Comparison of ENCODE assay signal across 19 cellular contexts in the genomic region with DNA sequence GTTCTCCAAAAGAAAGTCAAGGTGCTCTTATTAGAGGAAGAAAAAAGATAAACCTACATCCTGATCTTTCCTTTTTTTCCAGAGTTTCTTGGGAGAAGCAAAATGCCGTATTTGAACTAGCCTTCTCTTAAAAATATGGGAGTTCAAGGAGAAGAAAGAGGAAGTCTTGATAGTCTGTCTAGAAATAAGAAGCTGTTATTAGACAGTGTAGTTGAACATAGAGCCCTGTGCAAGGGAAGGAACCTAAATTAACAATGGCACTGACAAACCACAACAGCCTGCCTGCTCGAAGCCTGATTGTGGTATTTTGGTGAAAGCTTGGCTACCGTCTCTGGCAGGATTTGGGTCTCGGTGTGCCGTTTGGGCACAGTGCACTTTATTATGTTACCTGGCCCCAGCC. TPM values are rescaled to one million over a fixed set of nuclear protein-coding genes. Genes with fewer than 3 reads are reported as not detected.
"Had no signal": no experiment of that assay in that cellular context is flagged by ENCODE, and none has a peak within 500 bp of the region (broad histone marks: within the 10 kb centered on the region; RNA-seq: fewer than 3 reads in every experiment).

No MANE protein-coding gene starts in this region.

- H3K27ac ChIP-seq: neural progenitor cell, prostate gland, right atrium auricular region, tibial nerve, uterus had no signal

- H3K9me3 ChIP-seq: prostate gland, right atrium auricular region, uterus had no signal

- H3K4me3 ChIP-seq: neural progenitor cell, prostate gland, right atrium auricular region, tibial nerve, uterus had no signal

- DNase-seq: activated CD4-positive, alpha-beta memory T cell treated with anti-CD3 and anti-CD28 coated beads, Interleukin-2, amount 10 ng/mL, durations not matched to agents 7 days and 5 days; activated CD4-positive, alpha-beta T cell treated with anti-CD3 and anti-CD28 coated beads for 48 hours; activated CD4-positive, CD25-positive, alpha-beta regulatory T cell; activated CD8-positive, alpha-beta memory T cell treated with anti-CD3 and anti-CD28 coated beads, Interleukin-2, amount 10 ng/mL, durations not matched to agents 7 days and 5 days; activated naive CD8-positive, alpha-beta T cell treated with anti-CD3 and anti-CD28 coated beads for 36 hours; amygdala; effector memory CD8-positive, alpha-beta T cell; mesenchymal stem cell; naive thymus-derived CD4-positive, alpha-beta T cell; stimulated activated CD4-positive, alpha-beta T cell treated with anti-CD3 and anti-CD28 coated beads, Interleukin-2, amount 100 ng/mL, for 24 hours; stimulated activated naive CD8-positive, alpha-beta T cell treated with anti-CD3 and anti-CD28 coated beads, Interleukin-15, Interleukin-2, amounts not matched to agents 100 U/mL and 50 U/mL, for 24 hours; uterus had no signal

- H3K27ac Mint-ChIP-seq: activated CD4-positive, alpha-beta memory T cell treated with anti-CD3 and anti-CD28 coated beads, Interleukin-2, amount 10 ng/mL, durations not matched to agents 7 days and 5 days; activated CD8-positive, alpha-beta memory T cell treated with anti-CD3 and anti-CD28 coated beads, Interleukin-2, amount 10 ng/mL, durations not matched to agents 7 days and 5 days; activated naive CD8-positive, alpha-beta T cell treated with anti-CD3 and anti-CD28 coated beads for 36 hours; neural progenitor cell had no signal

- H3K4me1 Mint-ChIP-seq: activated naive CD8-positive, alpha-beta T cell treated with anti-CD3 and anti-CD28 coated beads for 36 hours; neural progenitor cell had no signal

- ATAC-seq: activated CD8-positive, alpha-beta memory T cell treated with anti-CD3 and anti-CD28 coated beads, Interleukin-2, amount 10 ng/mL, durations not matched to agents 7 days and 5 days; effector memory CD8-positive, alpha-beta T cell; naive thymus-derived CD4-positive, alpha-beta T cell; stimulated activated naive CD8-positive, alpha-beta T cell treated with anti-CD3 and anti-CD28 coated beads, Interleukin-15, Interleukin-2, amounts not matched to agents 100 U/mL and 50 U/mL, for 24 hours had no signal

- H3K27me3 Mint-ChIP-seq: activated CD4-positive, alpha-beta memory T cell treated with anti-CD3 and anti-CD28 coated beads, Interleukin-2, amount 10 ng/mL, durations not matched to agents 7 days and 5 days; activated CD8-positive, alpha-beta memory T cell treated with anti-CD3 and anti-CD28 coated beads, Interleukin-2, amount 10 ng/mL, durations not matched to agents 7 days and 5 days; activated naive CD8-positive, alpha-beta T cell treated with anti-CD3 and anti-CD28 coated beads for 36 hours; effector memory CD8-positive, alpha-beta T cell; naive thymus-derived CD4-positive, alpha-beta T cell had no signal

- H3K27me3 ChIP-seq: neural progenitor cell, right atrium auricular region, tibial nerve, uterus had no signal

- H3K9me3 Mint-ChIP-seq: effector memory CD8-positive, alpha-beta T cell had no signal

- H3K4me3 Mint-ChIP-seq: activated CD4-positive, alpha-beta memory T cell treated with anti-CD3 and anti-CD28 coated beads, Interleukin-2, amount 10 ng/mL, durations not matched to agents 7 days and 5 days; activated CD8-positive, alpha-beta memory T cell treated with anti-CD3 and anti-CD28 coated beads, Interleukin-2, amount 10 ng/mL, durations not matched to agents 7 days and 5 days; activated naive CD8-positive, alpha-beta T cell treated with anti-CD3 and anti-CD28 coated beads for 36 hours; effector memory CD8-positive, alpha-beta T cell; naive thymus-derived CD4-positive, alpha-beta T cell; neural progenitor cell had no signal

RNA-seq across cellular contexts. Expression of a gene that starts 57.1 kb away (rescaled TPM):
- total RNA-seq: activated CD4-positive, alpha-beta memory T cell treated with anti-CD3 and anti-CD28 coated beads, Interleukin-2, amount 10 ng/mL, durations not matched to agents 7 days and 5 days; activated CD8-positive, alpha-beta memory T cell treated with anti-CD3 and anti-CD28 coated beads, Interleukin-2, amount 10 ng/mL, durations not matched to agents 7 days and 5 days; activated naive CD8-positive, alpha-beta T cell treated with anti-CD3 and anti-CD28 coated beads for 36 hours; cardiac septum; liver; naive thymus-derived CD4-positive, alpha-beta T cell; prostate gland; skeletal muscle tissue; tibial nerve had no signal
